In the genomic region with DNA sequence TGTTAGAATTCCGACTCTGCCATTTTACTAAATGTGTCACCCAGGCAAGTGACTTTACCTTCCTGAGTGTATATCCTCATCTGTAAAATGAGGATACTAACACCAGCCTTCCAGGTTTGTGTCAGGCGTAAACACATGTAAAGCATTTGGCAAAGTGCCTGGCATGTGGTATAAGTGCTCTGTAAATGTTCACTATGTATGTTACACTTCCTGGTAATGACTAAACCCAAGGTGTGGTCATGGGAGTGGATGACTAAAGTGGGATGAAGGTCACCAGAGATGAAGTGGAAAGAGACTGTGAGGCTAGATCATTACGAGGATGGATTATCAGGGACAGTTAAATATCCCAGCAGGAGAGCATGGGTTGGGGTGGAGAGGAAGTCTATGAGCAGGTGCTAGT, we compare ENCODE assay signal across 10 cellular contexts. TPM values are rescaled to one million over a fixed set of nuclear protein-coding genes. Genes with fewer than 3 reads are reported as not detected.
DNase-seq lines count a peak whose midpoint lies in the region; ATAC-seq, FAIRE-seq and TF ChIP-seq lines count a peak whose summit lies in the region.
"Had no signal": no experiment of that assay in that cellular context is flagged by ENCODE, and none has a peak within 500 bp of the region (broad histone marks: within the 10 kb centered on the region; RNA-seq: fewer than 3 reads in every experiment).

No MANE protein-coding gene starts in this region.

- ATAC-seq in A549 (peak; percentile 60 to 74), HG03432 (IDR thresholded peaks at IDR 0.05; ENCODE audit: unreplicated experiment) (no peak), HG02884 (IDR thresholded peaks at IDR 0.05; ENCODE audit: unreplicated experiment) (no peak)

- TF ChIP-seq POLR2A in A549 (IDR thresholded peaks at IDR 0.05; ENCODE audit: low read length) (no peak), Peyer's patch (IDR thresholded peaks at IDR 0.05) (peak in 1 of 2 donors; percentile 67)

- peak overlapping the region; percentile 53 for H3K4me2 ChIP-seq in A549
- H3K4me2 ChIP-seq: SK-N-SH had no signal

- H3K9me3 ChIP-seq in A549 (peaks cover 7% of the 10 kb centered on the region), Peyer's patch (no peaks in the 10 kb centered on the region), right atrium auricular region (no peaks in the 10 kb centered on the region)
- H3K9me3 ChIP-seq: SK-N-SH had no signal

- peak; percentile 99 for FAIRE-seq in A549 (lab: Jason Lieb, UNC)

- CTCF ChIA-PET in A549 (lab: Yijun Ruan, JAX), result interaction anchor here (1.0 to 14.9 kb wide), 5 partner anchors 11 to 82 kb away, joined by 3 to 323 read pairs (median 3); partner anchors contain the start of gene POU2F2

- no peak for TF ChIP-seq RAD21 in A549 (conservative IDR thresholded peaks at IDR 0.05 in 1 of 2, IDR thresholded peaks at IDR 0.05 in 1 of 2)

- 17% methylated on average over 3 of the region's 3 CpGs for WGBS in A549 (ENCODE audit: missing lambda C conversion rate)

- POLR2A ChIA-PET in A549 (lab: Yijun Ruan, JAX), result no interaction called here

- H3K36me3 ChIP-seq in Peyer's patch, result peaks cover 0 to 10% (median 0%) of the 10 kb centered on the region in 3 donors
- H3K36me3 ChIP-seq in right atrium auricular region, result no peaks in the 10 kb centered on the region

- no peak for TF ChIP-seq CTCF in A549 (IDR thresholded peaks at IDR 0.05)
- TF ChIP-seq CTCF in Peyer's patch (IDR thresholded peaks at IDR 0.05), result no peak
- TF ChIP-seq CTCF in fibroblast of pulmonary artery (IDR thresholded peaks at IDR 0.05; ENCODE audit: low read length, missing control alignments), result no peak
- no peak for TF ChIP-seq CTCF in right atrium auricular region (IDR thresholded peaks at IDR 0.05)
- TF ChIP-seq CTCF in GM10266 (IDR thresholded peaks at IDR 0.05; ENCODE audit: control insufficient read depth, insufficient read depth, low read depth, missing control alignments), result no peak

- H3K27me3 ChIP-seq in Peyer's patch (no peaks in the 10 kb centered on the region), right atrium auricular region (no peaks in the 10 kb centered on the region)

- TF ChIP-seq EP300 in A549 (IDR thresholded peaks at IDR 0.05), result no peak

- DNase-seq in A549 (ENCODE audit: low read depth in 1 of 2, low spot score in 1 of 2) (peak; percentile 87 to 94), ELR (ENCODE audit: low read depth) (peak; percentile 98), Peyer's patch (peak in 1 of 3 donors; percentile 83), fibroblast of pulmonary artery (ENCODE audit: low read depth) (peak; percentile 31), right atrium auricular region (ENCODE audit: low spot score) (no peak), GM10266 (ENCODE audit: extremely low spot score) (no peak)
- DNase-seq: SK-N-SH had no signal

- peaks cover 14% of the 10 kb centered on the region for H3K4me1 ChIP-seq in A549
- H3K4me1 ChIP-seq in Peyer's patch, result peaks cover 0 to 26% (median 4%) of the 10 kb centered on the region in 4 donors
- no peaks in the 10 kb centered on the region for H3K4me1 ChIP-seq in right atrium auricular region

- H3K4me3 ChIP-seq in A549 (no peak overlapping the region), Peyer's patch (no peak overlapping the region), fibroblast of pulmonary artery (replicated peaks; ENCODE audit: low read depth, low read length) (no peak overlapping the region), right atrium auricular region (no peak overlapping the region)
- H3K4me3 ChIP-seq: coronary artery had no signal

- H3K27ac ChIP-seq in A549 (peak overlapping the region in 1 of 2 experiments; percentile 37; a peak in 1 of 6 replicates), Peyer's patch (peak overlapping the region in 3 of 4 donors; percentile 76 to 92 (median 78)), right atrium auricular region (no peak overlapping the region)
- H3K27ac ChIP-seq: coronary artery had no signal

TF ChIP-seq in A549, 52 proteins besides CTCF, POLR2A, EP300 and RAD21:
- no peak for TF ChIP-seq FOSL2 (IDR thresholded peaks at IDR 0.05)
- peak; percentile 84 for TF ChIP-seq FOSL2 (CRISPR knock-in tag; IDR thresholded peaks at IDR 0.05)
- no peak for TF ChIP-seq CHD4 (IDR thresholded peaks at IDR 0.05; ENCODE audit: borderline replicate concordance)

RNA-seq across cellular contexts. Expression of gene DEDD2, which starts 25.6 kb away (rescaled TPM):
- 30.8 and 37.9 TPM in 2 replicates for polyA plus RNA-seq in A549 (2011; rRNA removed)
- 72.8 and 91.8 TPM in 2 replicates for polyA plus RNA-seq in A549 (2012; cell fraction: cytosol; rRNA removed)
- polyA plus RNA-seq in A549 (2012; cell fraction: nucleus; rRNA removed), result 65.3 and 65.8 TPM in 2 replicates
- polyA plus RNA-seq in A549 (2017; fragmentation: RNase III; extraction: RNeasy Plus Mini Kit Qiagen cat#74134 plus additional on column Dnase treatment), result 39.7 to 54.1 TPM (median 43.2 TPM) in 3 replicates
- polyA minus RNA-seq in A549 (2011; rRNA and poly(A)+ RNA removed), result 29.4 and 37.6 TPM in 2 replicates
- total RNA-seq in Peyer's patch, result 10 to 100 TPM; 20.6 to 60.2 (median 51.6) TPM
- total RNA-seq in right atrium auricular region, result 10 to 100 TPM; 19.2 to 24.8 TPM

RNA-seq across cellular contexts. Expression of gene ZNF526, which starts 28.3 kb away (rescaled TPM):
- polyA plus RNA-seq in A549 (2011; rRNA removed) (7.1 and 8.7 TPM in 2 replicates), A549 (2017; fragmentation: RNase III; extraction: RNeasy Plus Mini Kit Qiagen cat#74134 plus additional on column Dnase treatment) (12.2 to 12.9 TPM (median 12.6 TPM) in 3 replicates)
- polyA plus RNA-seq in A549 (2012; cell fraction: cytosol; rRNA removed), result 5.9 and 8.4 TPM in 2 replicates
- 9.9 and 14.4 TPM in 2 replicates for polyA plus RNA-seq in A549 (2012; cell fraction: nucleus; rRNA removed)
- 22.7 and 24.7 TPM in 2 replicates for polyA minus RNA-seq in A549 (2011; rRNA and poly(A)+ RNA removed)
- total RNA-seq in Peyer's patch (10 to 100 TPM in 3 of 4 donors, 1 to 10 TPM in 1; 9.1 to 14.0 (median 12.3) TPM), right atrium auricular region (1 to 10 TPM; 2.6 to 5.4 TPM)

RNA-seq across cellular contexts. Expression of gene GSK3A, which starts 50.5 kb away (rescaled TPM):
- polyA plus RNA-seq in A549 (2011; rRNA removed) (55.2 and 79.7 TPM in 2 replicates), A549 (2017; fragmentation: RNase III; extraction: RNeasy Plus Mini Kit Qiagen cat#74134 plus additional on column Dnase treatment) (81.0 to 85.1 TPM (median 84.0 TPM) in 3 replicates)
- polyA plus RNA-seq in A549 (2012; cell fraction: cytosol; rRNA removed), result 82.6 and 118 TPM in 2 replicates
- 80.7 and 99.8 TPM in 2 replicates for polyA plus RNA-seq in A549 (2012; cell fraction: nucleus; rRNA removed)
- 69.2 and 87.0 TPM in 2 replicates for polyA minus RNA-seq in A549 (2011; rRNA and poly(A)+ RNA removed)
- total RNA-seq in Peyer's patch (10 to 100 TPM; 31.4 to 44.1 (median 41.0) TPM), right atrium auricular region (10 to 100 TPM; 18.1 to 27.9 TPM)

RNA-seq across cellular contexts. Expression of gene POU2F2, which starts 59.6 kb away (rescaled TPM):
- polyA plus RNA-seq in A549 (2011; rRNA removed), result 0.15 and 0.16 TPM in 2 replicates
- 0.13 and 0.14 TPM in 2 replicates for polyA plus RNA-seq in A549 (2012; cell fraction: cytosol; rRNA removed)
- polyA plus RNA-seq in A549 (2012; cell fraction: nucleus; rRNA removed), result 0.56 and 0.83 TPM in 2 replicates
- 0.24 to 0.49 TPM (median 0.28 TPM) in 3 replicates for polyA plus RNA-seq in A549 (2017; fragmentation: RNase III; extraction: RNeasy Plus Mini Kit Qiagen cat#74134 plus additional on column Dnase treatment)
- polyA minus RNA-seq in A549 (2011; rRNA and poly(A)+ RNA removed), result 0.58 TPM in 1 of 2 replicates, not detected in the other
- total RNA-seq in Peyer's patch, result 10 to 100 TPM in 1 of 4 donors, 1 to 10 TPM in 2, under 1 TPM in 1; 0.88 to 30.5 (median 3.2) TPM
- total RNA-seq in right atrium auricular region, result under 1 TPM; 0.11 to 0.83 TPM

Comparison
In these comparisons a context has a peak if more than half of its experiments do, and no peak if none do; other contexts are left out.
1. ATAC-seq: peak in A549 (2 of 2); none in HG03432 (single experiment) and HG02884 (single experiment).
2. DNase-seq: peak in A549 (2 of 2), ELR (single experiment) and fibroblast of pulmonary artery (single experiment); none in right atrium auricular region (single experiment) and GM10266 (single experiment).
3. H3K27ac ChIP-seq: peak in Peyer's patch (3 of 4); none in right atrium auricular region (0 of 2).